Comparison of ENCODE assay signal across 21 cellular contexts in genomic region chr7:120615703-120616102, GRCh38.
DNase-seq lines count a peak whose midpoint lies in the region; ATAC-seq and TF ChIP-seq lines count a peak whose summit lies in the region.
"Had no signal": no experiment of that assay in that cellular context is flagged by ENCODE, and none has a peak within 500 bp of the region (broad histone marks: within the 10 kb centered on the region; RNA-seq: fewer than 3 reads in every experiment).

No MANE protein-coding gene starts in this region.

- ATAC-seq in GM18909 (IDR thresholded peaks at IDR 0.05; ENCODE audit: poor library complexity, unreplicated experiment) (peak; percentile 59), HG02588 (IDR thresholded peaks at IDR 0.05; ENCODE audit: unreplicated experiment) (peak; percentile 68), HG03354 (IDR thresholded peaks at IDR 0.05; ENCODE audit: poor library complexity, severe bottlenecking, unreplicated experiment) (peak; percentile 42)
- ATAC-seq: gastroesophageal sphincter had no signal

- H3K4me3 ChIP-seq in GM12864 (ENCODE audit: low read depth, low read length): no peak overlapping the region
- H3K4me3 ChIP-seq: BLaER1 treated with 17β-estradiol and CSF1 and Interleukin-3, amounts not matched to agents 10 nM and 100 nM; gastroesophageal sphincter; left ventricle myocardium inferior; sigmoid colon; uterus had no signal

- DNase-seq in GM12864 (ENCODE audit: low read depth) (peak; percentile 5), HK-2 (ENCODE audit: unreplicated experiment) (no peak), DMS153 treated with DMSO at 0.1 percent for 48 hours (lab: John Stamatoyannopoulos, UW; ENCODE audit: unreplicated experiment) (no peak), CD1c-positive myeloid dendritic cell (ENCODE audit: extremely low spot score) (no peak)
- no peak for DNase-seq in stimulated activated CD4-positive, alpha-beta T cell treated with anti-CD3 and anti-CD28 coated beads, Interleukin-4, amount 100 ng/mL, for 24 hours
- DNase-seq: activated naive CD4-positive, alpha-beta T cell treated with anti-CD3 and anti-CD28 coated beads, Interleukin-2, amount 10 ng/mL, durations not matched to agents 7 days and 5 days; cortex of kidney; Kasumi-1; left ventricle myocardium inferior; NCI-H1694; NCI-H226; nucleus accumbens; SHP77 treated with DMSO at 0.1 percent for 48 hours; sigmoid colon; stimulated activated CD4-positive, alpha-beta T cell treated with anti-CD3 and anti-CD28 coated beads, Interleukin-1b, Interleukin-23, amount 100 ng/mL, for 48 hours; uterus had no signal

- TF ChIP-seq CTCF in GM12864 (IDR thresholded peaks at IDR 0.05; ENCODE audit: low read depth, low read length, missing control alignments): no peak
